In genomic region chr7:22301790-22302189, GRCh38 we compare ENCODE assay signal across 1 cellular context.
TF ChIP-seq lines count a peak whose summit lies in the region.

No MANE protein-coding gene starts in this region.

TF ChIP-seq in H1, 55 proteins besides CTCF, POLR2A, EP300 and RAD21 (continued from another document):
- TF ChIP-seq EGR1 (IDR thresholded peaks at IDR 0.05; ENCODE audit: borderline replicate concordance, low read depth, low read length) (no peak), ASH2L (IDR thresholded peaks at IDR 0.05; ENCODE audit: low read length) (no peak), SUZ12 (IDR thresholded peaks at IDR 0.05; ENCODE audit: low read length) (no peak), ATF2 (IDR thresholded peaks at IDR 0.05; ENCODE audit: low read length) (no peak), SP2 (IDR thresholded peaks at IDR 0.05; ENCODE audit: low read length) (no peak), GTF2F1 (IDR thresholded peaks at IDR 0.05; ENCODE audit: borderline replicate concordance, low read depth, low read length) (no peak), TAF7 (optimal IDR thresholded peaks at IDR 0.05; ENCODE audit: borderline replicate concordance, low read depth, low read length) (no peak), USF2 (IDR thresholded peaks at IDR 0.05; ENCODE audit: low read length) (no peak), CHD7 (IDR thresholded peaks at IDR 0.05; ENCODE audit: insufficient replicate concordance, low read length) (no peak), SRF (IDR thresholded peaks at IDR 0.05; ENCODE audit: low read depth, low read length) (no peak), CHD1 (IDR thresholded peaks at IDR 0.05; ENCODE audit: low read depth, low read length) (no peak), TEAD4 (IDR thresholded peaks at IDR 0.05; ENCODE audit: low read depth, low read length) (no peak), POU5F1 (IDR thresholded peaks at IDR 0.05; ENCODE audit: low read depth, low read length) (no peak)
